Comparison of ENCODE assay signal across 17 cellular contexts in genomic region chr21:37139154-37139553, GRCh38.
"Had no signal": no experiment of that assay in that cellular context is flagged by ENCODE, and none has a peak within 500 bp of the region (broad histone marks: within the 10 kb centered on the region; RNA-seq: fewer than 3 reads in every experiment).

No MANE protein-coding gene starts in this region.

- H3K9me3 Mint-ChIP-seq: activated CD8-positive, alpha-beta T cell treated with anti-CD3 and anti-CD28 coated beads for 36 hours; activated naive CD8-positive, alpha-beta T cell treated with anti-CD3 and anti-CD28 coated beads, Interleukin-2, amount 10 ng/mL, durations not matched to agents 7 days and 5 days; natural killer cell had no signal

- H3K4me3 Mint-ChIP-seq: activated CD4-positive, alpha-beta T cell treated with anti-CD3 and anti-CD28 coated beads for 36 hours; activated CD8-positive, alpha-beta T cell treated with anti-CD3 and anti-CD28 coated beads for 36 hours; activated naive CD8-positive, alpha-beta T cell treated with anti-CD3 and anti-CD28 coated beads, Interleukin-2, amount 10 ng/mL, durations not matched to agents 7 days and 5 days; natural killer cell; type B pancreatic cell had no signal

- H3K4me1 Mint-ChIP-seq: natural killer cell had no signal

- ATAC-seq: activated CD4-positive, alpha-beta T cell treated with anti-CD3 and anti-CD28 coated beads for 36 hours; activated CD8-positive, alpha-beta T cell treated with anti-CD3 and anti-CD28 coated beads for 36 hours; mucosa of descending colon; natural killer cell; sciatic nerve had no signal

- H3K4me1 ChIP-seq: ascending aorta, suprapubic skin had no signal

- H3K4me3 ChIP-seq: ascending aorta, lower lobe of right lung, mucosa of descending colon, suprapubic skin had no signal

- DNase-seq: activated CD4-positive, alpha-beta T cell treated with anti-CD3 and anti-CD28 coated beads for 36 hours; activated CD8-positive, alpha-beta memory T cell treated with anti-CD3 and anti-CD28 coated beads, Interleukin-2, amount 50 U/mL, for 4 hours; activated CD8-positive, alpha-beta T cell treated with anti-CD3 and anti-CD28 coated beads for 36 hours; activated naive CD8-positive, alpha-beta T cell treated with anti-CD3 and anti-CD28 coated beads, Interleukin-2, amount 10 ng/mL, durations not matched to agents 7 days and 5 days; dermis blood vessel endothelial cell; hypothalamus; lower lobe of right lung; mucosa of descending colon; natural killer cell; occipital lobe; stimulated activated naive CD4-positive, alpha-beta T cell; T1000; WERI-Rb-1 had no signal

- H3K27ac ChIP-seq: lower lobe of right lung, suprapubic skin had no signal

- H3K27me3 ChIP-seq: ascending aorta, suprapubic skin had no signal

- H3K9me3 ChIP-seq: ascending aorta, lower lobe of right lung, mucosa of descending colon, suprapubic skin had no signal

- H3K27ac Mint-ChIP-seq: activated CD4-positive, alpha-beta T cell treated with anti-CD3 and anti-CD28 coated beads for 36 hours; activated CD8-positive, alpha-beta T cell treated with anti-CD3 and anti-CD28 coated beads for 36 hours; activated naive CD8-positive, alpha-beta T cell treated with anti-CD3 and anti-CD28 coated beads, Interleukin-2, amount 10 ng/mL, durations not matched to agents 7 days and 5 days; natural killer cell; type B pancreatic cell had no signal

- H3K27me3 Mint-ChIP-seq: activated CD4-positive, alpha-beta T cell treated with anti-CD3 and anti-CD28 coated beads for 36 hours; activated CD8-positive, alpha-beta T cell treated with anti-CD3 and anti-CD28 coated beads for 36 hours; activated naive CD8-positive, alpha-beta T cell treated with anti-CD3 and anti-CD28 coated beads, Interleukin-2, amount 10 ng/mL, durations not matched to agents 7 days and 5 days; type B pancreatic cell had no signal
